Comparison of ENCODE assay signal across 8 cellular contexts in genomic region chr15:57323806-57324589, GRCh38. TPM values are rescaled to one million over a fixed set of nuclear protein-coding genes. Genes with fewer than 3 reads are reported as not detected.
DNase-seq lines count a peak whose midpoint lies in the region; ATAC-seq and TF ChIP-seq lines count a peak whose summit lies in the region.

No MANE protein-coding gene starts in this region.

- H3K27me3 Mint-ChIP-seq in chondrocyte (ENCODE audit: low read depth) = no peaks in the 10 kb centered on the region

- H3K36me3 ChIP-seq in left ventricle myocardium inferior = no peaks in the 10 kb centered on the region

- H3K36me3 Mint-ChIP-seq in chondrocyte (ENCODE audit: low read depth) = no peaks in the 10 kb centered on the region

- no peak overlapping the region for H3K27ac Mint-ChIP-seq in chondrocyte (ENCODE audit: unreplicated experiment)

- no peak overlapping the region for H3K27ac ChIP-seq in left ventricle myocardium inferior (replicated peaks)

- H3K4me1 Mint-ChIP-seq in chondrocyte (ENCODE audit: low read depth) = peaks cover 32% of the 10 kb centered on the region

- DNase-seq in left ventricle myocardium inferior = peak; percentile 10
- no peak for DNase-seq in Right ventricle myocardium superior
- DNase-seq in NCI-H774 (lab: John Stamatoyannopoulos, UW) = peak; percentile 84
- peak; percentile 30 for DNase-seq in chondrocyte (ENCODE audit: low spot score)
- peak; percentile 54 for DNase-seq in putamen (ENCODE audit: low spot score)
- no peak for DNase-seq in SW 1271 (lab: John Stamatoyannopoulos, UW)

- no peaks in the 10 kb centered on the region for H3K9me3 Mint-ChIP-seq in chondrocyte (ENCODE audit: low read depth)

- no peak overlapping the region for H3K4me3 Mint-ChIP-seq in chondrocyte (ENCODE audit: unreplicated experiment)

- H3K4me3 ChIP-seq in left ventricle myocardium inferior = no peak overlapping the region

- ATAC-seq in Right ventricle myocardium superior (ENCODE audit: poor library complexity) (no peak), GM21390 (IDR thresholded peaks at IDR 0.05; ENCODE audit: unreplicated experiment) (no peak), GM18909 (IDR thresholded peaks at IDR 0.05; ENCODE audit: poor library complexity, unreplicated experiment) (no peak)

- no peaks in the 10 kb centered on the region for H3K27me3 ChIP-seq in left ventricle myocardium inferior (ENCODE audit: low read depth)

- TF ChIP-seq CTCF in left ventricle myocardium inferior (IDR thresholded peaks at IDR 0.05; ENCODE audit: borderline replicate concordance) (no peak), chondrocyte (IDR thresholded peaks at IDR 0.05) (no peak)

- no peaks in the 10 kb centered on the region for H3K9me3 ChIP-seq in left ventricle myocardium inferior (replicated peaks)

- H3K4me1 ChIP-seq in left ventricle myocardium inferior = peaks cover 16% of the 10 kb centered on the region

- intact Hi-C loops in left ventricle myocardium inferior (cut with micrococcal nuclease) (no loop called here), Right ventricle myocardium superior (cut with DNase I) (no loop called here)

RNA-seq across cellular contexts. Expression of gene CGNL1, which starts 52.3 kb away (rescaled TPM):
- total RNA-seq in left ventricle myocardium inferior (31.9 TPM), Right ventricle myocardium superior (11.2 TPM), chondrocyte (4.6 to 7.2 TPM (median 7.1 TPM) in 3 replicates)

Comparison
In these comparisons a context has a peak if more than half of its experiments do, and no peak if none do; other contexts are left out.
1. DNase-seq: peak in left ventricle myocardium inferior (single experiment), NCI-H774 (single experiment), chondrocyte (single experiment) and putamen (single experiment); none in Right ventricle myocardium superior (single experiment) and SW 1271 (0 of 2).